In the genomic region with DNA sequence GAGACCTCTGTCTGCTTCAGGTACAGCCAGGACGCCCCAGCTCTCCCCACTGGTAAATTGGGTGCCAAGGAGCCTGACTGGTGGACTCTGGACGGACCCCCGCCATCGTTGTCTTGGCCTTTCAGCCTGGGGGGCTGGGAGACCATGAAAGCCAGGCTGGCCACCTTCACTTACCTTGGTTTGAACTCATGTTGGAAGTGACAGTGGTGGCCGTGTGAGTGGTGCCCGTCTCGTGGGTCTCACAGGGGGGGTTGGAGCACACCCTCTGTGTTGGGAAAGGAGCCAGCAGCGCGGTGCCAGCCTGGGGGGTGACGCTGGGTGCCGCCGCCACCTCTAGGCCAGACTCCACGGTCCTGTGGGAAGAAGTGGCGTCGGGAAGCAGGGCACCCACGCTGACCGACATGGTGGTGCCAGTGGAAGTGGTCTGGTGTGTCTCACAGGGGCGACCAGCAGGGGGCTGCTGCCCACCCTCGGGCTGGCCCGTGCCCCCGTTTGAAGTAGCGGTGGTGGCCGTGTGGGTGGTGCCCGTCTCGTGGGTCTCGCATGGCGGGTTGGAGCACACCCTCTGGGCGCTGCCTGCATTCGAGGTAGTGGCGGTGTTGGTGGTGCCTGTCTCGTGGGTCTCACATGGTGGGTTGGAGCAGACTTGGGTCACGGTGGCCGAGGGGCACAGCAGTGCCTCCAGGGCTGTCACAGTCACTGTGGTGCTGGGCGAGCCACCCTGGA, we compare ENCODE assay signal across 12 cellular contexts. TPM values are rescaled to one million over a fixed set of nuclear protein-coding genes. Genes with fewer than 3 reads are reported as not detected.
DNase-seq lines count a peak whose midpoint lies in the region; ATAC-seq and TF ChIP-seq lines count a peak whose summit lies in the region.
"Had no signal": no experiment of that assay in that cellular context is flagged by ENCODE, and none has a peak within 500 bp of the region (broad histone marks: within the 10 kb centered on the region; RNA-seq: fewer than 3 reads in every experiment).

No MANE protein-coding gene starts in this region.

- H3K4me1 Mint-ChIP-seq in chondrocyte (ENCODE audit: low read depth), result peaks cover 10% of the 10 kb centered on the region
- H3K4me1 Mint-ChIP-seq in naive thymus-derived CD8-positive, alpha-beta T cell, result peaks cover 0 to 11% (median 5%) of the 10 kb centered on the region in 4 donors

- H3K4me1 ChIP-seq in cardiac muscle cell (ENCODE audit: low read depth) (no peaks in the 10 kb centered on the region), uterus (no peaks in the 10 kb centered on the region)

- no peaks in the 10 kb centered on the region for H3K27me3 ChIP-seq in cardiac muscle cell
- H3K27me3 ChIP-seq in uterus, result no peaks in the 10 kb centered on the region

- peak overlapping the region; percentile 41 for H3K27ac Mint-ChIP-seq in chondrocyte (ENCODE audit: unreplicated experiment)
- peak overlapping the region in 7 of 10 donors; percentile 14 to 83 (median 65) for H3K27ac Mint-ChIP-seq in naive thymus-derived CD8-positive, alpha-beta T cell
- H3K27ac Mint-ChIP-seq: T-helper 1 cell treated with Interleukin-12 subunit alpha and Interleukin-12 subunit beta and Interleukin-4 antibody, amounts not matched to agents 30 μg/mL and 1 μg/mL, for 36 hours had no signal

- H3K9me3 Mint-ChIP-seq in chondrocyte (ENCODE audit: low read depth), result no peaks in the 10 kb centered on the region
- H3K9me3 Mint-ChIP-seq in naive thymus-derived CD8-positive, alpha-beta T cell, result no peaks in the 10 kb centered on the region
- H3K9me3 Mint-ChIP-seq: GM23338; natural killer cell treated with Interleukin-12 subunit alpha and Interleukin-12 subunit beta and Interleukin-15 and Interleukin-18, amount 100 ng/mL, for 72 hours; T-helper 1 cell treated with Interleukin-12 subunit alpha and Interleukin-12 subunit beta and Interleukin-4 antibody, amounts not matched to agents 30 μg/mL and 1 μg/mL, for 36 hours had no signal

- H3K4me3 ChIP-seq in cardiac muscle cell, result no peak overlapping the region
- H3K4me3 ChIP-seq in uterus, result peak overlapping the region in 1 of 2 donors; percentile 4
- H3K4me3 ChIP-seq: GM23338 had no signal

- H3K36me3 Mint-ChIP-seq in chondrocyte (ENCODE audit: low read depth), result peaks cover 43% of the 10 kb centered on the region
- H3K36me3 Mint-ChIP-seq in naive thymus-derived CD8-positive, alpha-beta T cell, result peaks cover 0 to 54% (median 2%) of the 10 kb centered on the region in 3 donors
- H3K36me3 Mint-ChIP-seq: natural killer cell treated with Interleukin-12 subunit alpha and Interleukin-12 subunit beta and Interleukin-15 and Interleukin-18, amount 100 ng/mL, for 72 hours had no signal

- TF ChIP-seq CTCF in cardiac muscle cell (IDR thresholded peaks at IDR 0.05; ENCODE audit: low read depth, low read length) (no peak), chondrocyte (IDR thresholded peaks at IDR 0.05) (no peak), uterus (IDR thresholded peaks at IDR 0.05) (no peak), GM10266 (IDR thresholded peaks at IDR 0.05; ENCODE audit: control insufficient read depth, insufficient read depth, low read depth, missing control alignments) (no peak)

- DNase-seq in cardiac muscle cell (ENCODE audit: low read depth in 1 of 2, low spot score in 1 of 2), result no peak
- DNase-seq in cardiac septum (ENCODE audit: low spot score), result no peak
- no peak for DNase-seq in chondrocyte (ENCODE audit: low spot score)
- no peak for DNase-seq in naive thymus-derived CD8-positive, alpha-beta T cell
- DNase-seq in uterus, result no peak
- no peak for DNase-seq in NCI-H2029 treated with DMSO at 0.1 percent for 48 hours (lab: John Stamatoyannopoulos, UW)
- no peak for DNase-seq in Kasumi-1 (lab: John Stamatoyannopoulos, UW)
- DNase-seq in GM10266 (ENCODE audit: extremely low spot score), result no peak

- no peak overlapping the region for H3K4me3 Mint-ChIP-seq in chondrocyte (ENCODE audit: unreplicated experiment)
- H3K4me3 Mint-ChIP-seq in naive thymus-derived CD8-positive, alpha-beta T cell, result no peak overlapping the region
- H3K4me3 Mint-ChIP-seq: GM23338; natural killer cell treated with Interleukin-12 subunit alpha and Interleukin-12 subunit beta and Interleukin-15 and Interleukin-18, amount 100 ng/mL, for 72 hours; T-helper 1 cell treated with Interleukin-12 subunit alpha and Interleukin-12 subunit beta and Interleukin-4 antibody, amounts not matched to agents 30 μg/mL and 1 μg/mL, for 36 hours had no signal

- no peak for TF ChIP-seq POLR2A in uterus (IDR thresholded peaks at IDR 0.05)

- H3K27me3 Mint-ChIP-seq in chondrocyte (ENCODE audit: low read depth), result no peaks in the 10 kb centered on the region
- no peaks in the 10 kb centered on the region for H3K27me3 Mint-ChIP-seq in naive thymus-derived CD8-positive, alpha-beta T cell
- H3K27me3 Mint-ChIP-seq: natural killer cell treated with Interleukin-12 subunit alpha and Interleukin-12 subunit beta and Interleukin-15 and Interleukin-18, amount 100 ng/mL, for 72 hours had no signal

- no peak for ATAC-seq in naive thymus-derived CD8-positive, alpha-beta T cell

- H3K9me3 ChIP-seq in cardiac muscle cell (ENCODE audit: low read depth) (no peaks in the 10 kb centered on the region), uterus (no peaks in the 10 kb centered on the region)

- POLR2A ChIA-PET in naive thymus-derived CD8-positive, alpha-beta T cell (lab: Charles Lee), result interaction anchor here (0.6 to 16.5 kb wide), 2 partner anchors 25 to 112 kb away, joined by 3 to 388 read pairs; partner anchors contain the start of genes ARHGAP4 and NAA10

- H3K27ac ChIP-seq in cardiac muscle cell (peak overlapping the region; percentile 71), uterus (peak overlapping the region; percentile 79 to 88)
- H3K27ac ChIP-seq: epithelial cell of prostate had no signal

- intact Hi-C loops in cardiac septum (cut with DNase I), result loop anchor here (2.0 kb wide), 1 partner anchor 191 kb away; no protein-coding TSS in a partner anchor
- intact Hi-C loops in uterus (cut with DNase I; ENCODE audit: low total_unique reads), result loop anchor here (5.0 kb wide), 1 partner anchor 192 kb away; the partner anchor contains the start of gene PLXNB3

- H3K36me3 ChIP-seq in cardiac muscle cell (peaks cover 3% of the 10 kb centered on the region), uterus (no peaks in the 10 kb centered on the region)

RNA-seq across cellular contexts. Expression of gene RENBP, which starts 9.6 kb away (rescaled TPM):
- total RNA-seq in cardiac muscle cell (5.7 and 12.4 TPM in 2 replicates), cardiac septum (8.6 TPM), chondrocyte (6.5 to 13.4 TPM (median 13.1 TPM) in 3 replicates), uterus (1 to 10 TPM in 3 of 4 donors, under 1 TPM in 1; 0.77 to 5.9 (median 2.6) TPM)
- polyA plus RNA-seq in cardiac muscle cell, result 7.4 and 8.7 TPM in 2 replicates
- total RNA-seq in naive thymus-derived CD8-positive, alpha-beta T cell, result 10 to 100 TPM; 17.8 to 18.2 TPM
- polyA plus RNA-seq in naive thymus-derived CD8-positive, alpha-beta T cell, result under 1 TPM; 0.49 to 0.96 (median 0.73) TPM

RNA-seq across cellular contexts. Expression of gene HCFC1, which starts 17.6 kb away (rescaled TPM):
- total RNA-seq in cardiac muscle cell, result 72.7 and 85.6 TPM in 2 replicates
- 21.5 and 30.1 TPM in 2 replicates for polyA plus RNA-seq in cardiac muscle cell
- total RNA-seq in cardiac septum, result 39.5 TPM
- total RNA-seq in chondrocyte, result 60.1 to 89.9 TPM (median 67.2 TPM) in 3 replicates
- total RNA-seq in naive thymus-derived CD8-positive, alpha-beta T cell, result 10 to 100 TPM; 62.4 to 64.9 TPM
- polyA plus RNA-seq in naive thymus-derived CD8-positive, alpha-beta T cell, result 10 to 100 TPM in 1 of 3 donors, 1 to 10 TPM in 2; 3.3 to 11.9 (median 7.9) TPM
- total RNA-seq in uterus, result 10 to 100 TPM; 20.9 to 65.7 (median 37.3) TPM

RNA-seq across cellular contexts. Expression of gene TMEM187, which starts 18.5 kb away (rescaled TPM):
- total RNA-seq in cardiac muscle cell (12.9 and 13.4 TPM in 2 replicates), cardiac septum (10.6 TPM), chondrocyte (12.3 to 20.3 TPM (median 18.3 TPM) in 3 replicates), uterus (1 to 10 TPM in 3 of 4 donors, not detected in 1; 2.5 to 9.6 (median 6.2) TPM)
- polyA plus RNA-seq in cardiac muscle cell, result 12.9 and 14.6 TPM in 2 replicates
- total RNA-seq in naive thymus-derived CD8-positive, alpha-beta T cell, result 10 to 100 TPM in 1 of 2 experiments, 1 to 10 TPM in 1; 9.3 to 11.2 TPM
- polyA plus RNA-seq in naive thymus-derived CD8-positive, alpha-beta T cell, result 10 to 100 TPM in 1 of 3 donors, 1 to 10 TPM in 2; 3.1 to 13.6 (median 8.9) TPM

RNA-seq across cellular contexts. Expression of gene NAA10, which starts 19.2 kb away (rescaled TPM):
- total RNA-seq in cardiac muscle cell, result 90.1 and 127 TPM in 2 replicates
- 163 and 186 TPM in 2 replicates for polyA plus RNA-seq in cardiac muscle cell
- total RNA-seq in cardiac septum, result 87.2 TPM
- 89.5 to 99.8 TPM (median 91.4 TPM) in 3 replicates for total RNA-seq in chondrocyte
- total RNA-seq in naive thymus-derived CD8-positive, alpha-beta T cell, result 10 to 100 TPM; 72.1 to 80.8 TPM
- 10 to 100 TPM; 66.8 to 73.3 (median 71.3) TPM for polyA plus RNA-seq in naive thymus-derived CD8-positive, alpha-beta T cell
- 100 to 1,000 TPM in 2 of 4 donors, 10 to 100 TPM in 2; 37.9 to 198 (median 109) TPM for total RNA-seq in uterus

RNA-seq across cellular contexts. Expression of gene ARHGAP4, which starts 28.0 kb away (rescaled TPM):
- total RNA-seq in cardiac muscle cell (20.5 and 47.4 TPM in 2 replicates), cardiac septum (22.9 TPM), chondrocyte (2.8 to 3.7 TPM (median 3.1 TPM) in 3 replicates), uterus (10 to 100 TPM in 2 of 4 donors, 1 to 10 TPM in 2; 5.1 to 28.3 (median 15.8) TPM)
- 16.5 and 30.1 TPM in 2 replicates for polyA plus RNA-seq in cardiac muscle cell
- total RNA-seq in naive thymus-derived CD8-positive, alpha-beta T cell, result 100 to 1,000 TPM; 324 to 353 TPM
- polyA plus RNA-seq in naive thymus-derived CD8-positive, alpha-beta T cell, result 100 to 1,000 TPM in 1 of 3 donors, 10 to 100 TPM in 2; 58.9 to 112 (median 96.6) TPM
